ENCODE assay signal across 17 cellular contexts in genomic region chr3:47406762-47407149, GRCh38. TPM values are rescaled to one million over a fixed set of nuclear protein-coding genes. Genes with fewer than 3 reads are reported as not detected.
DNase-seq lines count a peak whose midpoint lies in the region; TF ChIP-seq lines count a peak whose summit lies in the region.
"Had no signal": no experiment of that assay in that cellular context is flagged by ENCODE, and none has a peak within 500 bp of the region (broad histone marks: within the 10 kb centered on the region; RNA-seq: fewer than 3 reads in every experiment).

No MANE protein-coding gene starts in this region.

- DNase-seq in 8988T (peak; percentile 92), GM13976 (ENCODE audit: low spot score) (peak; percentile 46), WERI-Rb-1 (peak; percentile 94), kidney epithelial cell (ENCODE audit: low read depth) (no peak), cerebellum (ENCODE audit: low spot score) (no peak), DMS79 treated with DMSO at 0.1 percent for 48 hours (lab: John Stamatoyannopoulos, UW) (no peak), osteocyte (ENCODE audit: extremely low spot score, unreplicated experiment) (no peak), endothelial cell (ENCODE audit: low spot score) (no peak)
- DNase-seq: DMS79, dorsolateral prefrontal cortex, foreskin melanocyte, immature natural killer cell, NCI-H226, T-cell had no signal

- no peak overlapping the region for H3K4me3 ChIP-seq in WERI-Rb-1 (ENCODE audit: low read depth, low read length)
- no peak overlapping the region for H3K4me3 ChIP-seq in kidney epithelial cell (ENCODE audit: low read depth, low read length)
- H3K4me3 ChIP-seq: dorsolateral prefrontal cortex had no signal

- in situ Hi-C loops in GM13976 (cut with MboI; ENCODE audit: low sequenced_read_pairs, unreplicated experiment): no loop called here

- H3K4me3 Mint-ChIP-seq in osteocyte (ENCODE audit: unreplicated experiment) (no peak overlapping the region), endothelial cell (ENCODE audit: unreplicated experiment) (no peak overlapping the region)
- H3K4me3 Mint-ChIP-seq: immature natural killer cell, mesothelial cell of epicardium, T-cell, type B pancreatic cell had no signal

- H3K4me1 Mint-ChIP-seq in osteocyte (ENCODE audit: unreplicated experiment) (peaks cover 15% of the 10 kb centered on the region), endothelial cell (ENCODE audit: unreplicated experiment) (no peaks in the 10 kb centered on the region)
- H3K4me1 Mint-ChIP-seq: immature natural killer cell had no signal

- H3K27me3 Mint-ChIP-seq in osteocyte (ENCODE audit: unreplicated experiment) (no peaks in the 10 kb centered on the region), endothelial cell (ENCODE audit: unreplicated experiment) (peaks cover 6% of the 10 kb centered on the region)
- H3K27me3 Mint-ChIP-seq: T-cell, type B pancreatic cell had no signal

- peak overlapping the region; percentile 73 for H3K27ac ChIP-seq in WERI-Rb-1
- H3K27ac ChIP-seq: parathyroid adenoma had no signal

- H3K9me3 Mint-ChIP-seq in osteocyte (ENCODE audit: unreplicated experiment) (no peaks in the 10 kb centered on the region), endothelial cell (ENCODE audit: unreplicated experiment) (no peaks in the 10 kb centered on the region)
- H3K9me3 Mint-ChIP-seq: immature natural killer cell, mesothelial cell of epicardium, T-cell, type B pancreatic cell had no signal

- TF ChIP-seq CTCF in GM13976 (IDR thresholded peaks at IDR 0.05; ENCODE audit: borderline replicate concordance, control extremely low read depth, extremely low read depth, insufficient read depth, missing control alignments): no peak
- TF ChIP-seq CTCF in WERI-Rb-1 (IDR thresholded peaks at IDR 0.05; ENCODE audit: low read depth, low read length): peak; percentile 87
- TF ChIP-seq CTCF in kidney epithelial cell (IDR thresholded peaks at IDR 0.05; ENCODE audit: insufficient read depth, low read length, poor library complexity, severe bottlenecking): peak; percentile 13
- no peak for TF ChIP-seq CTCF in osteocyte (IDR thresholded peaks at IDR 0.05)
- no peak for TF ChIP-seq CTCF in endothelial cell (IDR thresholded peaks at IDR 0.05; ENCODE audit: unreplicated experiment)

- H3K27me3 ChIP-seq in WERI-Rb-1 (ENCODE audit: insufficient read depth, low read depth, severe bottlenecking) (no peaks in the 10 kb centered on the region), kidney epithelial cell (ENCODE audit: control insufficient read depth, insufficient read depth, low read length) (no peaks in the 10 kb centered on the region)
- H3K27me3 ChIP-seq: dorsolateral prefrontal cortex had no signal

- peaks cover 62% of the 10 kb centered on the region for H3K36me3 ChIP-seq in WERI-Rb-1
- peaks cover 3% of the 10 kb centered on the region for H3K36me3 ChIP-seq in kidney epithelial cell (ENCODE audit: control insufficient read depth, insufficient read depth, low read length)

- H3K9me3 ChIP-seq in WERI-Rb-1 (ENCODE audit: severe bottlenecking): no peaks in the 10 kb centered on the region

- H3K36me3 Mint-ChIP-seq in osteocyte (ENCODE audit: unreplicated experiment): peaks cover 8% of the 10 kb centered on the region
- no peaks in the 10 kb centered on the region for H3K36me3 Mint-ChIP-seq in endothelial cell (ENCODE audit: low read depth, unreplicated experiment)
- H3K36me3 Mint-ChIP-seq: immature natural killer cell had no signal

- H3K27ac Mint-ChIP-seq in osteocyte (ENCODE audit: unreplicated experiment) (no peak overlapping the region), endothelial cell (ENCODE audit: unreplicated experiment) (no peak overlapping the region)
- H3K27ac Mint-ChIP-seq: immature natural killer cell, mesothelial cell of epicardium, T-cell, type B pancreatic cell had no signal

RNA-seq across cellular contexts. Expression of gene PTPN23, which starts 25.9 kb away (rescaled TPM):
- 20.9 and 31.1 TPM in 2 replicates for total RNA-seq in kidney epithelial cell
- 12.8 TPM for total RNA-seq in cerebellum
- total RNA-seq in osteocyte: 57.7 and 60.8 TPM in 2 replicates
- 47.8 TPM for total RNA-seq in endothelial cell (ENCODE audit: unreplicated experiment)

Comparison
In these comparisons a context has a peak if more than half of its experiments do, and no peak if none do; other contexts are left out.
1. DNase-seq: peak in 8988T (single experiment), GM13976 (single experiment) and WERI-Rb-1 (single experiment); none in kidney epithelial cell (single experiment), cerebellum (single experiment), DMS79 treated with DMSO at 0.1 percent for 48 hours (single experiment), osteocyte (single experiment) and endothelial cell (single experiment).
2. CTCF ChIP-seq: peak in WERI-Rb-1 (single experiment) and kidney epithelial cell (single experiment); none in GM13976 (single experiment), osteocyte (single experiment) and endothelial cell (single experiment).